11 cellular contexts compared by ENCODE assay signal in genomic region chr9:107711528-107711927, GRCh38.
DNase-seq lines count a peak whose midpoint lies in the region; ATAC-seq and TF ChIP-seq lines count a peak whose summit lies in the region.
"Had no signal": no experiment of that assay in that cellular context is flagged by ENCODE, and none has a peak within 500 bp of the region (broad histone marks: within the 10 kb centered on the region; RNA-seq: fewer than 3 reads in every experiment).

No MANE protein-coding gene starts in this region.

- no peaks in the 10 kb centered on the region for H3K36me3 Mint-ChIP-seq in CD8-positive, alpha-beta T cell
- H3K36me3 Mint-ChIP-seq: naive thymus-derived CD8-positive, alpha-beta T cell had no signal

- TF ChIP-seq CTCF in fibroblast of mammary gland (conservative IDR thresholded peaks at IDR 0.05; ENCODE audit: control insufficient read depth, insufficient read depth, low read depth, low read length) (no peak), uterus (IDR thresholded peaks at IDR 0.05) (no peak)
- no peak for TF ChIP-seq CTCF in CD8-positive, alpha-beta T cell (IDR thresholded peaks at IDR 0.05)

- H3K27ac ChIP-seq in uterus: no peak overlapping the region
- H3K27ac ChIP-seq in CD8-positive, alpha-beta T cell (ENCODE audit: low read depth, low read length): no peak overlapping the region

- POLR2A ChIA-PET in CD8-positive, alpha-beta T cell (lab: Charles Lee): no interaction called here

- DNase-seq in Right ventricle myocardium superior (no peak), cardiac septum (ENCODE audit: low spot score) (no peak), RKO (ENCODE audit: low spot score) (peak; percentile 39), fibroblast of mammary gland (ENCODE audit: low read depth) (peak; percentile 96), uterus (peak; percentile 26 to 36)
- DNase-seq in CD8-positive, alpha-beta T cell: no peak
- DNase-seq: activated CD4-positive, alpha-beta T cell treated with anti-CD3 and anti-CD28 coated beads, Interleukin-2, amount 10 ng/mL, durations not matched to agents 7 days and 5 days; Karpas-422; naive thymus-derived CD8-positive, alpha-beta T cell had no signal

- H3K9me3 Mint-ChIP-seq in CD8-positive, alpha-beta T cell: peaks cover 4% of the 10 kb centered on the region

- H3K4me3 ChIP-seq in fibroblast of mammary gland (ENCODE audit: control insufficient read depth, low read depth, low read length): no peak overlapping the region
- H3K4me3 ChIP-seq in uterus: no peak overlapping the region
- H3K4me3 ChIP-seq in CD8-positive, alpha-beta T cell (ENCODE audit: low read depth, low read length): no peak overlapping the region

- CTCF ChIA-PET in CD8-positive, alpha-beta T cell (lab: Charles Lee): interaction anchor here (1.7 kb wide), 1 partner anchor 9 kb away, joined by 4 read pairs; no protein-coding TSS in a partner anchor

- H3K4me1 ChIP-seq in uterus: no peaks in the 10 kb centered on the region
- no peaks in the 10 kb centered on the region for H3K4me1 ChIP-seq in CD8-positive, alpha-beta T cell (ENCODE audit: insufficient read depth, low read length)

- H3K9me3 ChIP-seq in uterus: no peaks in the 10 kb centered on the region
- no peaks in the 10 kb centered on the region for H3K9me3 ChIP-seq in CD8-positive, alpha-beta T cell (ENCODE audit: low read length)

- H3K4me3 Mint-ChIP-seq in CD8-positive, alpha-beta T cell: no peak overlapping the region
- H3K4me3 Mint-ChIP-seq: activated CD4-positive, alpha-beta T cell treated with anti-CD3 and anti-CD28 coated beads, Interleukin-2, amount 10 ng/mL, durations not matched to agents 7 days and 5 days; naive thymus-derived CD8-positive, alpha-beta T cell had no signal

- H3K27me3 ChIP-seq in uterus: no peaks in the 10 kb centered on the region
- H3K27me3 ChIP-seq in CD8-positive, alpha-beta T cell (ENCODE audit: insufficient read depth, low read length): no peaks in the 10 kb centered on the region

- no peak for TF ChIP-seq POLR2A in uterus (IDR thresholded peaks at IDR 0.05)

- intact Hi-C loops in Right ventricle myocardium superior (cut with DNase I) (no loop called here), cardiac septum (cut with DNase I) (no loop called here), uterus (cut with DNase I; ENCODE audit: low total_unique reads) (no loop called here)
- intact Hi-C loops in CD8-positive, alpha-beta T cell (cut with DNase I, micrococcal nuclease): no loop called here

- H3K27ac Mint-ChIP-seq in CD8-positive, alpha-beta T cell: no peak overlapping the region
- H3K27ac Mint-ChIP-seq: activated CD4-positive, alpha-beta T cell treated with anti-CD3 and anti-CD28 coated beads, Interleukin-2, amount 10 ng/mL, durations not matched to agents 7 days and 5 days; naive thymus-derived CD8-positive, alpha-beta T cell had no signal

- ATAC-seq in Right ventricle myocardium superior (ENCODE audit: poor library complexity): peak; percentile 52
- ATAC-seq in HG03342 (IDR thresholded peaks at IDR 0.05; ENCODE audit: unreplicated experiment): no peak
- no peak for ATAC-seq in GM18867 (IDR thresholded peaks at IDR 0.05; ENCODE audit: unreplicated experiment)
- ATAC-seq in CD8-positive, alpha-beta T cell: no peak
- ATAC-seq: naive thymus-derived CD8-positive, alpha-beta T cell had no signal

- H3K27me3 Mint-ChIP-seq in CD8-positive, alpha-beta T cell (ENCODE audit: low read depth): no peaks in the 10 kb centered on the region
- H3K27me3 Mint-ChIP-seq: activated CD4-positive, alpha-beta T cell treated with anti-CD3 and anti-CD28 coated beads, Interleukin-2, amount 10 ng/mL, durations not matched to agents 7 days and 5 days had no signal

- H3K36me3 ChIP-seq in uterus: no peaks in the 10 kb centered on the region
- no peaks in the 10 kb centered on the region for H3K36me3 ChIP-seq in CD8-positive, alpha-beta T cell (ENCODE audit: insufficient read depth, low read length)

- H3K4me1 Mint-ChIP-seq in CD8-positive, alpha-beta T cell (ENCODE audit: low read depth): no peaks in the 10 kb centered on the region
- H3K4me1 Mint-ChIP-seq: activated CD4-positive, alpha-beta T cell treated with anti-CD3 and anti-CD28 coated beads, Interleukin-2, amount 10 ng/mL, durations not matched to agents 7 days and 5 days; naive thymus-derived CD8-positive, alpha-beta T cell had no signal

Comparison
In these comparisons a context has a peak if more than half of its experiments do, and no peak if none do; other contexts are left out.
1. DNase-seq: peak in RKO (single experiment), fibroblast of mammary gland (single experiment) and uterus (2 of 2); none in Right ventricle myocardium superior (single experiment), cardiac septum (single experiment) and CD8-positive, alpha-beta T cell (0 of 7).